20 cellular contexts compared by ENCODE assay signal in the genomic region with DNA sequence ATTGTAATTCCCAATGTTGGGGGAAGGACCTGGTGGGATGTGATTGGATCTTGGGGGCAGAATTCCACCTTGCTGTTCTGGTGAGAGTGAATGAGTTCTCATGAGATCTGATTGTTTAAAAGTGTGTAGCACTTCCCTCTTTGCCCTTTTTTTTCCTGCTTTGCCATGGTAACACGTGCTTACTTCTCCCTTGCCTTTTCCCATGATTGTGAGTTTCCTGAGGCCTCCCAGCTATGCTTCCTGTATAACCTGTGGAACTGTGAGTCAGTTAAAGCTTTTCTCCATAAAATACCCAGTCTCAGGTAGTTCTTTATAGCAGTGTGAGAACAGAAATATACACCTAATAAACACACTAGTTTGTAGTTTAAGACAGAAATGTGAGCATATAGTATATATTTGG.
DNase-seq lines count a peak whose midpoint lies in the region; ATAC-seq, FAIRE-seq and TF ChIP-seq lines count a peak whose summit lies in the region.
"Had no signal": no experiment of that assay in that cellular context is flagged by ENCODE, and none has a peak within 500 bp of the region (broad histone marks: within the 10 kb centered on the region; RNA-seq: fewer than 3 reads in every experiment).

No MANE protein-coding gene starts in this region.

- H3K4me1 ChIP-seq in keratinocyte (ENCODE audit: control insufficient read depth, extremely low read depth, insufficient read depth, low read length), result no peaks in the 10 kb centered on the region

- no peaks in the 10 kb centered on the region for H3K9me1 ChIP-seq in keratinocyte (ENCODE audit: control insufficient read depth, extremely low read depth, insufficient read depth, low read length)

- no peaks in the 10 kb centered on the region for H3K9me3 ChIP-seq in keratinocyte (ENCODE audit: control insufficient read depth, low read depth, low read length)

- peak overlapping the region; percentile 10 for H2AFZ ChIP-seq in keratinocyte (ENCODE audit: control insufficient read depth, low read length)
- H2AFZ ChIP-seq: GM23248 had no signal

- peak; percentile 56 for DNase-seq in HT1080 (ENCODE audit: low read depth)
- peak; percentile 92 for DNase-seq in dermis blood vessel endothelial cell
- DNase-seq in keratinocyte (ENCODE audit: low read depth, low spot score), result no peak
- DNase-seq in renal cortical epithelial cell (ENCODE audit: low read depth), result peak; percentile 41
- no peak for DNase-seq in iPS-NIHi7 (ENCODE audit: extremely low spot score)
- no peak for DNase-seq in Right ventricle myocardium inferior (ENCODE audit: missing footprints)
- no peak for DNase-seq in Ammon's horn (ENCODE audit: low spot score)
- DNase-seq: Calu3; CD4-positive, alpha-beta T cell; DMS79; GM23248; HCEC 1CT; KBM-7; NCI-H1048; NCI-H1436 treated with DMSO at 0.1 percent for 48 hours; NCI-H2081; NCI-H510A treated with DMSO at 0.1 percent for 48 hours; Right ventricle myocardium superior had no signal

- TF ChIP-seq CTCF in keratinocyte (optimal IDR thresholded peaks at IDR 0.05 in 1 of 3, IDR thresholded peaks at IDR 0.05 in 1 of 3, conservative IDR thresholded peaks at IDR 0.05 in 1 of 3; ENCODE audit: extremely low read depth in 1 of 3, insufficient read depth in 2 of 3, low read length in 3 of 3), result no peak

- H3K36me3 ChIP-seq in keratinocyte (ENCODE audit: control insufficient read depth in 2 of 2, extremely low read depth in 1 of 2, insufficient read depth in 2 of 2, low read length in 2 of 2), result no peaks in the 10 kb centered on the region

- H3K27ac ChIP-seq in keratinocyte (ENCODE audit: control insufficient read depth, insufficient read depth, low read length), result no peak overlapping the region
- H3K27ac ChIP-seq: GM23248, SK-N-MC had no signal

- H4K20me1 ChIP-seq in keratinocyte (ENCODE audit: control insufficient read depth, extremely low read depth, insufficient read depth, low read length), result no peaks in the 10 kb centered on the region

- no peaks in the 10 kb centered on the region for H3K79me2 ChIP-seq in keratinocyte (ENCODE audit: control insufficient read depth, insufficient read depth, low read length)

- no peaks in the 10 kb centered on the region for H3K27me3 ChIP-seq in keratinocyte (ENCODE audit: control insufficient read depth, extremely low read depth, insufficient read depth, low read length)

- FAIRE-seq in keratinocyte (lab: Jason Lieb, UNC), result no peak

- intact Hi-C loops in Right ventricle myocardium inferior (cut with DNase I), result no loop called here

- no peak for ATAC-seq in Right ventricle myocardium inferior
- ATAC-seq: Panc1 had no signal

- dilution Hi-C loops in keratinocyte (cut with MboI; ENCODE audit: extremely low pct_ligation_motif_present, low sequenced_read_pairs), result no loop called here

- no peak overlapping the region for H3K4me3 ChIP-seq in keratinocyte (ENCODE audit: control insufficient read depth in 2 of 3, extremely low read depth in 1 of 3, insufficient read depth in 2 of 3, low read depth in 1 of 3, low read length in 3 of 3)
- H3K4me3 ChIP-seq: GM23248, SK-N-MC had no signal

- H3K9ac ChIP-seq in keratinocyte (ENCODE audit: control insufficient read depth, extremely low read depth, insufficient read depth, low read length), result no peak overlapping the region
- H3K9ac ChIP-seq: GM23248 had no signal

- H3K4me2 ChIP-seq in keratinocyte (ENCODE audit: control insufficient read depth, extremely low read depth, insufficient read depth, low read depth, low read length), result no peak overlapping the region

Comparison
In these comparisons a context has a peak if more than half of its experiments do, and no peak if none do; other contexts are left out.
1. DNase-seq: peak in HT1080 (single experiment), dermis blood vessel endothelial cell (single experiment) and renal cortical epithelial cell (single experiment); none in keratinocyte (single experiment), iPS-NIHi7 (single experiment), Right ventricle myocardium inferior (single experiment) and Ammon's horn (single experiment).